ENCODE assay signal across 8 cellular contexts in the genomic region with DNA sequence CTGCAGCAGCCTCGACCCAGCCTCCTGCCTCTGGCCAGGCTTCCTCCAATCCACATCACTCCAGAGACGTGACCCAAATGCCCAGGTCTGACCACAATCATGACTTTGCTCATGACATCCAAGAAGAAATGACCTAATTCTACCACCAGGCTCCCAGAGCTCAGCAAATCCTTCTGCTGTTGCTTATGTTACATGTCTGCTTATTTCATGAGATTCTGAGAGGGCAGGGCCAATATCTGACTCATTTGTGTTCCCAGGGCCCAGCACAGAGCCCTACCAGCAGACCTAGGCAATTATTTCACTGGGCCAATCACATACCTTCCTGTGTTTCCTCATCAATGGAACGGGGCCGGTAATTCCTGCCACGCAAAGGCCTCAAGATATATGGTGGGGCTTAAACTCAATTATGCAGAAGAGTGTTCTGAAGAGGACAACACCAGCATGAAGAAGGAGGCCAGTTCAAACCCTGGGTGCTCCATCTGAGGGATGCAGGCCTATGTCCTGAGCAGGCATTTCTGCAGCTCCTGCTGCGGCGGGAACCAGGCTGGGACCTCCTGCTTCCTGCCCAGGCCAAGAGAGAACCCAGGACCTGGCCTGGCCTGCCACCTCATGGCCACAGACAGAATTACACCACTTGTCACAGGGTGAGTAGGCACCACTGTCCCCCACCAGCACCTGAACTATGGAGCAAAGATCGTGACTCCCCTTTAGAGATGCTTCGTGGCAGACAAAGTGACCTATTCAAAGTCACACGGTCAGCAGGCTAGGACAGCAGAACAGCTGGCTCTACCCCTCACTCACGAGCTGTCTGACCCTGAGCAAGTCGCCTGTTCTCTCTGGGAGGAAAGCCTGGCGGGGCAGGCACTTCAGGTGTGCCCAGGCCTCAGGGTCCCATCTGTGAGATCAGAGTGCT. TPM values are rescaled to one million over a fixed set of nuclear protein-coding genes. Genes with fewer than 3 reads are reported as not detected.
DNase-seq lines count a peak whose midpoint lies in the region; ATAC-seq and TF ChIP-seq lines count a peak whose summit lies in the region.

No MANE protein-coding gene starts in this region.

- 35% methylated on average over 13 of the region's 13 CpGs; no CpG with 5 or more reads in 1 of the 2 donors for WGBS in transverse colon (ENCODE audit: low coverage in 1 of 2), 2 donors

- in situ Hi-C loops in transverse colon (cut with MboI; ENCODE audit: low pct_ligation_motif_present in 1 of 4, low pct_unique_long_range_greater_than_20kb in 1 of 4, low sequenced_read_pairs in 3 of 4): loop anchor here (5.0 to 25.0 kb wide), 5 partner anchors 116 to 246 kb away; a partner anchor contains a TSS

- ATAC-seq in GM19043 (IDR thresholded peaks at IDR 0.05; ENCODE audit: low read depth, unreplicated experiment) (peak; percentile 35), SK-N-SH treated with all-trans-retinoic acid at 6 μM for 48 hours (peak; percentile 91), Right ventricle myocardium inferior (peak; percentile 92)

- DNase-seq in AML-193 (lab: John Stamatoyannopoulos, UW) (peak; percentile 31 to 49), Karpas-422 (peak; percentile 93), Right ventricle myocardium inferior (ENCODE audit: missing footprints) (peak; percentile 84), posterior vena cava (ENCODE audit: low spot score) (peak; percentile 95), transverse colon (peak; percentile 92)

- H3K27ac ChIP-seq in Karpas-422 (ENCODE audit: low read length): peak overlapping the region; percentile 100
- H3K27ac ChIP-seq in transverse colon: peak overlapping the region; percentile 89 to 94 (median 90)

- no peak overlapping the region for H2AFZ ChIP-seq in Karpas-422 (ENCODE audit: low read length)

- peak overlapping the region; percentile 87 for H3K4me3 Mint-ChIP-seq in activated naive CD8-positive, alpha-beta T cell

- H3K27me3 ChIP-seq in Karpas-422 (ENCODE audit: low read length) (no peaks in the 10 kb centered on the region), transverse colon (no peaks in the 10 kb centered on the region)

- no peaks in the 10 kb centered on the region for H3K27me3 Mint-ChIP-seq in activated naive CD8-positive, alpha-beta T cell

- TF ChIP-seq EP300 in transverse colon (IDR thresholded peaks at IDR 0.05; ENCODE audit: low read depth): no peak

- H3K27ac Mint-ChIP-seq in activated naive CD8-positive, alpha-beta T cell: peak overlapping the region; percentile 100

- H3K4me1 Mint-ChIP-seq in activated naive CD8-positive, alpha-beta T cell (ENCODE audit: low read depth): peaks cover 39% of the 10 kb centered on the region

- H3K4me2 ChIP-seq in Karpas-422 (ENCODE audit: low read depth, low read length, poor library complexity, severe bottlenecking): peak overlapping the region; percentile 40

- TF ChIP-seq CTCF in transverse colon (IDR thresholded peaks at IDR 0.05): peak; percentile 92 to 98 (median 95)

- H3K4me3 ChIP-seq in Karpas-422 (ENCODE audit: low read length) (peak overlapping the region; percentile 27; the same call in 1 of the 2 replicates), transverse colon (no peak overlapping the region)

- H3K9me3 ChIP-seq in Karpas-422 (ENCODE audit: low read length): no peaks in the 10 kb centered on the region
- no peaks in the 10 kb centered on the region for H3K9me3 ChIP-seq in transverse colon

- H3K9me3 Mint-ChIP-seq in activated naive CD8-positive, alpha-beta T cell (ENCODE audit: low read depth): no peaks in the 10 kb centered on the region

- peaks cover 5% of the 10 kb centered on the region for H3K36me3 Mint-ChIP-seq in activated naive CD8-positive, alpha-beta T cell

- H3K79me2 ChIP-seq in Karpas-422 (ENCODE audit: low read length): peaks cover 18% of the 10 kb centered on the region

- peaks cover 37% of the 10 kb centered on the region for H3K36me3 ChIP-seq in Karpas-422 (ENCODE audit: insufficient read depth, low read length)
- no peaks in the 10 kb centered on the region for H3K36me3 ChIP-seq in transverse colon

- no peak for TF ChIP-seq POLR2A in transverse colon (IDR thresholded peaks at IDR 0.05)

- H3K4me1 ChIP-seq in Karpas-422 (ENCODE audit: low read length): peaks cover 86% of the 10 kb centered on the region
- peaks cover 20 to 36% (median 22%) of the 10 kb centered on the region in 4 donors for H3K4me1 ChIP-seq in transverse colon

- H3K9ac ChIP-seq in Karpas-422 (ENCODE audit: low read length): peak overlapping the region; percentile 58

- intact Hi-C loops in Right ventricle myocardium inferior (cut with DNase I): loop anchor here (1.0 kb wide), 2 partner anchors 118 to 244 kb away; no protein-coding TSS in a partner anchor
- intact Hi-C loops in posterior vena cava (cut with DNase I): loop anchor here (5.0 kb wide), 2 partner anchors 119 to 244 kb away; a partner anchor contains a TSS
- intact Hi-C loops in transverse colon (cut with DNase I; ENCODE audit: low total_unique reads): loop anchor here (5.0 to 10.0 kb wide), 3 partner anchors 116 to 244 kb away; a partner anchor contains a TSS

- no peaks in the 10 kb centered on the region for H3K9me2 ChIP-seq in Karpas-422 (replicated peaks; ENCODE audit: insufficient read depth, low read length)

- no peaks in the 10 kb centered on the region for H4K20me1 ChIP-seq in Karpas-422 (ENCODE audit: insufficient read depth, low read depth, low read length)

TF ChIP-seq in SK-N-SH treated with all-trans-retinoic acid at 6 μM for 48 hours, 23 proteins besides CTCF, POLR2A, EP300 and RAD21 (continues in another document):
- TF ChIP-seq PPARA (CRISPR knock-in tag; IDR thresholded peaks at IDR 0.05; ENCODE audit: borderline replicate concordance) (no peak), TCF4 (CRISPR knock-in tag; IDR thresholded peaks at IDR 0.05; ENCODE audit: borderline replicate concordance) (no peak), ZFP30 (CRISPR knock-in tag; IDR thresholded peaks at IDR 0.05) (no peak), GLIS3 (CRISPR knock-in tag; IDR thresholded peaks at IDR 0.05) (no peak), ZFP3 (CRISPR knock-in tag; IDR thresholded peaks at IDR 0.05) (no peak), SNAI2 (CRISPR knock-in tag; IDR thresholded peaks at IDR 0.05) (no peak), ZNF70 (CRISPR knock-in tag; IDR thresholded peaks at IDR 0.05) (no peak), ZNF8 (CRISPR knock-in tag; IDR thresholded peaks at IDR 0.05) (no peak), BACH2 (CRISPR knock-in tag; IDR thresholded peaks at IDR 0.05; ENCODE audit: borderline replicate concordance) (no peak)
- TF ChIP-seq, protein P1, sequence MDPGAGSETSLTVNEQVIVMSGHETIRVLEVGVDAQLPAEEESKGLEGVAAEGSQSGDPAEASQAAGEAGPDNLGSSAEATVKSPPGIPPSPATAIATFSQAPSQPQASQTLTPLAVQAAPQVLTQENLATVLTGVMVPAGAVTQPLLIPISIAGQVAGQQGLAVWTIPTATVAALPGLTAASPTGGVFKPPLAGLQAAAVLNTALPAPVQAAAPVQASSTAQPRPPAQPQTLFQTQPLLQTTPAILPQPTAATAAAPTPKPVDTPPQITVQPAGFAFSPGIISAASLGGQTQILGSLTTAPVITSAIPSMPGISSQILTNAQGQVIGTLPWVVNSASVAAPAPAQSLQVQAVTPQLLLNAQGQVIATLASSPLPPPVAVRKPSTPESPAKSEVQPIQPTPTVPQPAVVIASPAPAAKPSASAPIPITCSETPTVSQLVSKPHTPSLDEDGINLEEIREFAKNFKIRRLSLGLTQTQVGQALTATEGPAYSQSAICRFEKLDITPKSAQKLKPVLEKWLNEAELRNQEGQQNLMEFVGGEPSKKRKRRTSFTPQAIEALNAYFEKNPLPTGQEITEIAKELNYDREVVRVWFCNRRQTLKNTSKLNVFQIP (CRISPR knock-in tag; IDR thresholded peaks at IDR 0.05; ENCODE audit: borderline replicate concordance, low read depth): no peak
- TF ChIP-seq, protein P2, sequence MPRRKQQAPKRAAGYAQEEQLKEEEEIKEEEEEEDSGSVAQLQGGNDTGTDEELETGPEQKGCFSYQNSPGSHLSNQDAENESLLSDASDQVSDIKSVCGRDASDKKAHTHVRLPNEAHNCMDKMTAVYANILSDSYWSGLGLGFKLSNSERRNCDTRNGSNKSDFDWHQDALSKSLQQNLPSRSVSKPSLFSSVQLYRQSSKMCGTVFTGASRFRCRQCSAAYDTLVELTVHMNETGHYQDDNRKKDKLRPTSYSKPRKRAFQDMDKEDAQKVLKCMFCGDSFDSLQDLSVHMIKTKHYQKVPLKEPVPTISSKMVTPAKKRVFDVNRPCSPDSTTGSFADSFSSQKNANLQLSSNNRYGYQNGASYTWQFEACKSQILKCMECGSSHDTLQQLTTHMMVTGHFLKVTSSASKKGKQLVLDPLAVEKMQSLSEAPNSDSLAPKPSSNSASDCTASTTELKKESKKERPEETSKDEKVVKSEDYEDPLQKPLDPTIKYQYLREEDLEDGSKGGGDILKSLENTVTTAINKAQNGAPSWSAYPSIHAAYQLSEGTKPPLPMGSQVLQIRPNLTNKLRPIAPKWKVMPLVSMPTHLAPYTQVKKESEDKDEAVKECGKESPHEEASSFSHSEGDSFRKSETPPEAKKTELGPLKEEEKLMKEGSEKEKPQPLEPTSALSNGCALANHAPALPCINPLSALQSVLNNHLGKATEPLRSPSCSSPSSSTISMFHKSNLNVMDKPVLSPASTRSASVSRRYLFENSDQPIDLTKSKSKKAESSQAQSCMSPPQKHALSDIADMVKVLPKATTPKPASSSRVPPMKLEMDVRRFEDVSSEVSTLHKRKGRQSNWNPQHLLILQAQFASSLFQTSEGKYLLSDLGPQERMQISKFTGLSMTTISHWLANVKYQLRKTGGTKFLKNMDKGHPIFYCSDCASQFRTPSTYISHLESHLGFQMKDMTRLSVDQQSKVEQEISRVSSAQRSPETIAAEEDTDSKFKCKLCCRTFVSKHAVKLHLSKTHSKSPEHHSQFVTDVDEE (CRISPR knock-in tag; IDR thresholded peaks at IDR 0.05): no peak

RNA-seq across cellular contexts. Expression of a gene that starts 5.8 kb away (rescaled TPM):
- total RNA-seq in Karpas-422 (2014; rRNA removed; shearing (Covaris generic); ENCODE audit: low replicate concordance): 83.8 and 108 TPM in 2 replicates
- total RNA-seq in Right ventricle myocardium inferior (1.5 TPM), posterior vena cava (not detected), transverse colon (10 to 100 TPM in 2 of 4 donors, 1 to 10 TPM in 1, not detected in 1; 6.0 to 22.9 (median 11.0) TPM)

RNA-seq across cellular contexts. Expression of a gene that starts 14.5 kb away (rescaled TPM):
- total RNA-seq in Karpas-422 (2014; rRNA removed; shearing (Covaris generic); ENCODE audit: low replicate concordance): 130 and 141 TPM in 2 replicates
- total RNA-seq in Right ventricle myocardium inferior (1.2 TPM), posterior vena cava (under 1 TPM; 0.28 to 0.33 TPM), transverse colon (10 to 100 TPM in 1 of 4 donors, 1 to 10 TPM in 1, under 1 TPM in 2; 0.20 to 15.3 (median 4.3) TPM)

RNA-seq across cellular contexts. Expression of a gene that starts 26.2 kb away (rescaled TPM):
- total RNA-seq in Karpas-422 (2014; rRNA removed; shearing (Covaris generic); ENCODE audit: low replicate concordance): 3.2 and 6.5 TPM in 2 replicates
- total RNA-seq in Right ventricle myocardium inferior (6.8 TPM), posterior vena cava (not detected), transverse colon (under 1 TPM in 1 of 4 donors, not detected in 3; 0.32 TPM)

RNA-seq across cellular contexts. Expression of a gene that starts 28.1 kb away (rescaled TPM):
- not detected in 2 replicates for total RNA-seq in Karpas-422 (2014; rRNA removed; shearing (Covaris generic); ENCODE audit: low replicate concordance)
- total RNA-seq in Right ventricle myocardium inferior (0.08 TPM), posterior vena cava (under 1 TPM; 0.14 to 0.23 TPM), transverse colon (under 1 TPM in 2 of 4 donors, not detected in 2; 0.48 to 0.68 TPM)

Comparison
In these comparisons a context has a peak if more than half of its experiments do, and no peak if none do; other contexts are left out.
1. DNase-seq: peak in every context shown above with its lines; median percentile 95 in posterior vena cava; 93 in Karpas-422; 92 in transverse colon; 84 in Right ventricle myocardium inferior; 40 in AML-193.
2. ATAC-seq: peak in every context shown above with its lines; median percentile 92 in Right ventricle myocardium inferior; 91 in SK-N-SH treated with all-trans-retinoic acid at 6 μM for 48 hours; 35 in GM19043.